Comparison of ENCODE assay signal across 14 cellular contexts in genomic region chr10:14476641-14477407, GRCh38.
DNase-seq lines count a peak whose midpoint lies in the region; ATAC-seq and TF ChIP-seq lines count a peak whose summit lies in the region.
"Had no signal": no experiment of that assay in that cellular context is flagged by ENCODE, and none has a peak within 500 bp of the region (broad histone marks: within the 10 kb centered on the region; RNA-seq: fewer than 3 reads in every experiment).

No MANE protein-coding gene starts in this region.

- no peaks in the 10 kb centered on the region for H3K27me3 ChIP-seq in right atrium auricular region
- H3K27me3 ChIP-seq: adrenal gland had no signal

- no peak for TF ChIP-seq CTCF in choroid plexus epithelial cell (conservative IDR thresholded peaks at IDR 0.05; ENCODE audit: low read depth, low read length)
- TF ChIP-seq CTCF in omental fat pad (IDR thresholded peaks at IDR 0.05) = no peak
- TF ChIP-seq CTCF in right atrium auricular region (IDR thresholded peaks at IDR 0.05) = no peak

- no peak overlapping the region for H3K27ac ChIP-seq in right atrium auricular region
- H3K27ac ChIP-seq: adrenal gland, psoas muscle had no signal

- peak; percentile 78 for DNase-seq in EH (ENCODE audit: low read depth)
- DNase-seq in M059J (ENCODE audit: low read depth) = peak; percentile 89
- peak; percentile 26 for DNase-seq in choroid plexus epithelial cell (ENCODE audit: low read depth)
- DNase-seq in omental fat pad (ENCODE audit: low spot score) = no peak
- no peak for DNase-seq in right atrium auricular region (ENCODE audit: low spot score)
- DNase-seq in activated naive CD4-positive, alpha-beta T cell (lab: John Stamatoyannopoulos, UW) = no peak
- no peak for DNase-seq in GM19240 (ENCODE audit: insufficient read length, low spot score)
- DNase-seq: activated CD4-positive, CD25-positive, alpha-beta regulatory T cell treated with anti-CD3 and anti-CD28 coated beads, Interleukin-2, amount 50 U/mL, for 72 hours; activated T-cell treated with anti-CD3 and anti-CD28 coated beads, Interleukin-2, amount 50 U/mL, for 1 hour; adrenal gland; CD4-positive, CD25-positive, alpha-beta regulatory T cell; GF-D8; psoas muscle had no signal

- H3K4me3 ChIP-seq in choroid plexus epithelial cell (ENCODE audit: low read depth, low read length) (no peak overlapping the region), right atrium auricular region (no peak overlapping the region)
- H3K4me3 ChIP-seq: adrenal gland, psoas muscle had no signal

- ATAC-seq in omental fat pad (ENCODE audit: low FRiP score) (peak; percentile 71), GM21528 (IDR thresholded peaks at IDR 0.05; ENCODE audit: low FRiP score, unreplicated experiment) (no peak)
- ATAC-seq: psoas muscle had no signal

- no peaks in the 10 kb centered on the region for H3K9me3 ChIP-seq in right atrium auricular region
- H3K9me3 ChIP-seq: adrenal gland, psoas muscle had no signal

- peaks cover 0 to 7% of the 10 kb centered on the region in 2 donors for H3K4me1 ChIP-seq in right atrium auricular region
- H3K4me1 ChIP-seq: adrenal gland, psoas muscle had no signal

- no peaks in the 10 kb centered on the region for H3K36me3 ChIP-seq in right atrium auricular region
- H3K36me3 ChIP-seq: adrenal gland had no signal

Comparison
In these comparisons a context has a peak if more than half of its experiments do, and no peak if none do; other contexts are left out.
1. DNase-seq: peak in EH (single experiment), M059J (single experiment) and choroid plexus epithelial cell (single experiment); none in omental fat pad (single experiment), right atrium auricular region (single experiment), activated naive CD4-positive, alpha-beta T cell (0 of 4) and GM19240 (single experiment).